ENCODE assay signal across 19 cellular contexts in the genomic region with DNA sequence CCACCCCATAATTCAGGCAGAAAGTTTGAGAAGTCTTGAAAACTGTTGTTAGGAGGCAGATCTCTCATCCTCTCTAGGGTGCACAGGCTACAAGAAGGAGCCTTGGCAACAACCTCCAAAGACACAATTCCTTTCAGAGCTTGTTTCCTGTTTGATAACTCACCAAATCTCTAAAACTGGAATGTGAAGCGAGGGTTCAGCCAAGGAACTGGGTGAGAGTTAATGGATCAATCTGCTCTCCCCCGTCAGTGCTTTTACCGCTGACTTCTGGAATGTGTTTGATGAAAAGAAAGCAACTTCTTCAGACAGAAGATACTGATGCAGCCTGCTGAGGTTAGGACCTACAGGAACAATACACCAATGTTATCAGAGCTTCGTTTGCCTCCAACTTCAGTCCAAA.
DNase-seq lines count a peak whose midpoint lies in the region; ATAC-seq, FAIRE-seq and TF ChIP-seq lines count a peak whose summit lies in the region.
"Had no signal": no experiment of that assay in that cellular context is flagged by ENCODE, and none has a peak within 500 bp of the region (broad histone marks: within the 10 kb centered on the region; RNA-seq: fewer than 3 reads in every experiment).

No MANE protein-coding gene starts in this region.

- no peak overlapping the region for H2BK120ac ChIP-seq in mesenchymal stem cell (ENCODE audit: low read depth, low read length)

- no peak for TF ChIP-seq RAD21 in liver (IDR thresholded peaks at IDR 0.05)
- TF ChIP-seq RAD21 in HepG2 (CRISPR knock-in tag; IDR thresholded peaks at IDR 0.05): no peak

- WGBS in liver: 28% methylated on average over 4 of the region's 4 CpGs
- 29% methylated on average over 4 of the region's 4 CpGs for WGBS in HepG2 (ENCODE audit: low lambda C conversion rate)
- WGBS in esophagus squamous epithelium, 2 donors: 4 to 15% methylated on average over 4 of the region's 4 CpGs
- WGBS in mesenchymal stem cell: 17% methylated on average over 4 of the region's 4 CpGs

- H3K79me1 ChIP-seq in mesenchymal stem cell (replicated peaks; ENCODE audit: low read length, poor library complexity, severe bottlenecking): no peaks in the 10 kb centered on the region

- H3K9me3 ChIP-seq in liver (ENCODE audit: control insufficient read depth in 4 of 4, low read length in 3 of 4) (no peaks in the 10 kb centered on the region), HepG2 (ENCODE audit: low read length) (no peaks in the 10 kb centered on the region), esophagus squamous epithelium (no peaks in the 10 kb centered on the region), mesenchymal stem cell (ENCODE audit: control insufficient read depth, low read length) (no peaks in the 10 kb centered on the region)
- H3K9me3 ChIP-seq: A549, uterus had no signal

- no TSS peak for BruUV-seq in HepG2 (replicated peaks; lab: Mats Ljungman, UMichigan)

- no peak overlapping the region for H4K8ac ChIP-seq in mesenchymal stem cell (ENCODE audit: low read length)

- CTCF ChIA-PET in HepG2 (lab: Yijun Ruan, JAX; ENCODE audit: low intra/inter-chr PET ratio, low total read pairs): no interaction called here

- H3K9ac ChIP-seq in liver (ENCODE audit: low read depth in 1 of 2, low read length in 2 of 2) (no peak overlapping the region), HepG2 (ENCODE audit: insufficient read depth, low read depth, low read length) (no peak overlapping the region), mesenchymal stem cell (ENCODE audit: low read length) (peak overlapping the region; percentile 3)

- H3K18ac ChIP-seq in mesenchymal stem cell (ENCODE audit: low read depth in 1 of 2, low read length in 2 of 2): no peak overlapping the region

- FAIRE-seq in HepG2 (lab: Jason Lieb, UNC): no peak

- H4K91ac ChIP-seq in mesenchymal stem cell (ENCODE audit: low read length): no peak overlapping the region

- H3K4me3 ChIP-seq in liver (ENCODE audit: low read depth in 1 of 3, low read length in 3 of 3) (no peak overlapping the region), HepG2 (replicated peaks in 1 of 3; ENCODE audit: insufficient read depth in 1 of 3, low read depth in 2 of 3, low read length in 3 of 3) (no peak overlapping the region), esophagus squamous epithelium (no peak overlapping the region), mesenchymal stem cell (ENCODE audit: insufficient read depth in 1 of 2, low read depth in 1 of 2, low read length in 2 of 2) (peak overlapping the region in 1 of 2 experiments; percentile 52)
- H3K4me3 ChIP-seq: A549, uterus had no signal

- TF ChIP-seq CTCF in liver (IDR thresholded peaks at IDR 0.05; ENCODE audit: low read depth, low read length, missing input control) (no peak), HepG2 (CRISPR knock-in tag; IDR thresholded peaks at IDR 0.05) (no peak), esophagus squamous epithelium (IDR thresholded peaks at IDR 0.05) (no peak), osteocyte (IDR thresholded peaks at IDR 0.05) (no peak)

- H3K36me3 ChIP-seq in liver (ENCODE audit: control insufficient read depth in 4 of 4, insufficient read depth in 3 of 4, low read depth in 1 of 4, low read length in 3 of 4) (no peaks in the 10 kb centered on the region), HepG2 (replicated peaks in 1 of 2; ENCODE audit: control insufficient read depth in 1 of 2, insufficient read depth in 2 of 2, low read length in 2 of 2) (no peaks in the 10 kb centered on the region), esophagus squamous epithelium (no peaks in the 10 kb centered on the region), mesenchymal stem cell (ENCODE audit: control insufficient read depth in 1 of 2, insufficient read depth in 2 of 2, low read depth in 1 of 2, low read length in 2 of 2) (no peaks in the 10 kb centered on the region)
- H3K36me3 ChIP-seq: uterus had no signal

- TF ChIP-seq POLR2A in HepG2 (IDR thresholded peaks at IDR 0.05; ENCODE audit: insufficient read depth in 1 of 2, low read depth in 2 of 2, low read length in 2 of 2) (no peak), esophagus squamous epithelium (IDR thresholded peaks at IDR 0.05) (no peak)

- H3K4ac ChIP-seq in mesenchymal stem cell (ENCODE audit: low read depth in 1 of 2, low read length in 2 of 2): no peak overlapping the region

- intact Hi-C loops in HepG2 (cut with micrococcal nuclease; ENCODE audit: unreplicated experiment): no loop called here
- intact Hi-C loops in esophagus squamous epithelium (cut with DNase I): no loop called here

- H4K20me1 ChIP-seq in HepG2 (ENCODE audit: insufficient read depth, low read length): no peaks in the 10 kb centered on the region

- H3K4me2 ChIP-seq in HepG2 (ENCODE audit: low read depth, low read length): no peak overlapping the region
- no peak overlapping the region for H3K4me2 ChIP-seq in mesenchymal stem cell (ENCODE audit: low read length, poor library complexity, severe bottlenecking)
- H3K4me2 ChIP-seq: A549 had no signal

- POLR2A ChIA-PET in HepG2 (lab: Yijun Ruan, JAX): no interaction called here

- H3K23ac ChIP-seq in mesenchymal stem cell (ENCODE audit: low read length in 2 of 2): no peak overlapping the region

- H3K4me1 ChIP-seq in liver (ENCODE audit: control insufficient read depth in 4 of 4, insufficient read depth in 4 of 4, low read length in 3 of 4): no peaks in the 10 kb centered on the region
- H3K4me1 ChIP-seq in HepG2 (ENCODE audit: insufficient read depth, low read length): no peaks in the 10 kb centered on the region
- H3K4me1 ChIP-seq in esophagus squamous epithelium: peaks cover 4 to 38% (median 7%) of the 10 kb centered on the region in 3 donors
- H3K4me1 ChIP-seq in mesenchymal stem cell (ENCODE audit: control insufficient read depth, insufficient read depth, low read depth, low read length): peaks cover 3% of the 10 kb centered on the region
- H3K4me1 ChIP-seq: A549, uterus had no signal

- no peaks in the 10 kb centered on the region for H3K36me3 Mint-ChIP-seq in osteocyte (ENCODE audit: unreplicated experiment)

- DNase-seq in HepG2 (ENCODE audit: low spot score) (no peak), esophagus squamous epithelium (lab: John Stamatoyannopoulos, UW) (no peak), mesenchymal stem cell (no peak), osteocyte (ENCODE audit: extremely low spot score, unreplicated experiment) (no peak), HUDEP-2 (lab: John Stamatoyannopoulos, UW; ENCODE audit: unreplicated experiment in 76 of 76) (no peak), HuH-7.5 (ENCODE audit: low spot score) (no peak)
- DNase-seq in activated naive CD4-positive, alpha-beta T cell (lab: John Stamatoyannopoulos, UW): no peak
- DNase-seq: amygdala; erythroblast; Karpas-422; kidney glomerular epithelial cell; NCI-H1417 treated with DMSO at 0.1 percent for 48 hours; posterior cingulate gyrus; stimulated activated naive CD8-positive, alpha-beta T cell treated with anti-CD3 and anti-CD28 coated beads, Interleukin-15, amount 100 ng/mL, for 72 hours; uterus had no signal

- no peaks in the 10 kb centered on the region for H3K27me3 Mint-ChIP-seq in osteocyte (ENCODE audit: unreplicated experiment)
- H3K27me3 Mint-ChIP-seq: activated T-helper 17 cell treated with anti-CD3 and anti-CD28 coated beads, Interleukin-2, amount 50 U/mL, for 72 hours; stimulated activated naive CD8-positive, alpha-beta T cell treated with anti-CD3 and anti-CD28 coated beads, Interleukin-15, amount 100 ng/mL, for 72 hours had no signal

- in situ Hi-C loops in HepG2 (cut with HindIII; ENCODE audit: extremely low pct_ligation_motif_present, low pct_unique_long_range_greater_than_20kb): no loop called here

- H2AK5ac ChIP-seq in mesenchymal stem cell (ENCODE audit: low read length, severe bottlenecking): no peak overlapping the region

- peaks cover 29% of the 10 kb centered on the region for H3K4me1 Mint-ChIP-seq in osteocyte (ENCODE audit: unreplicated experiment)
- H3K4me1 Mint-ChIP-seq: activated T-helper 17 cell treated with anti-CD3 and anti-CD28 coated beads, Interleukin-2, amount 50 U/mL, for 72 hours; stimulated activated naive CD8-positive, alpha-beta T cell treated with anti-CD3 and anti-CD28 coated beads, Interleukin-15, amount 100 ng/mL, for 72 hours had no signal

- H3K4me3 Mint-ChIP-seq in osteocyte (ENCODE audit: unreplicated experiment): no peak overlapping the region
- H3K4me3 Mint-ChIP-seq: activated T-helper 17 cell treated with anti-CD3 and anti-CD28 coated beads, Interleukin-2, amount 50 U/mL, for 72 hours; dendritic cell treated with granulocyte-macrophage colony-stimulating factor and Interleukin-4, amounts not matched to agents 40 ng/mL and 50 ng/mL, for 4 days; stimulated activated naive CD8-positive, alpha-beta T cell treated with anti-CD3 and anti-CD28 coated beads, Interleukin-15, amount 100 ng/mL, for 72 hours had no signal

- TF ChIP-seq EP300 in HepG2 (IDR thresholded peaks at IDR 0.05; ENCODE audit: low read depth in 2 of 2, low read length in 2 of 2): no peak
- no peak for TF ChIP-seq EP300 in HepG2 (CRISPR knock-in tag; IDR thresholded peaks at IDR 0.05; ENCODE audit: borderline replicate concordance)

- no peak overlapping the region for H2BK15ac ChIP-seq in mesenchymal stem cell (ENCODE audit: low read depth, poor library complexity, severe bottlenecking)

- H2BK5ac ChIP-seq in mesenchymal stem cell (ENCODE audit: low read depth, low read length, poor library complexity, severe bottlenecking): no peak overlapping the region

- H2AFZ ChIP-seq in HepG2 (ENCODE audit: low read length) (no peak overlapping the region), mesenchymal stem cell (ENCODE audit: low read depth, low read length) (no peak overlapping the region)

- H2BK12ac ChIP-seq in mesenchymal stem cell (ENCODE audit: low read length in 2 of 2): no peak overlapping the region

- H3K14ac ChIP-seq in mesenchymal stem cell (ENCODE audit: low read length in 2 of 2): no peak overlapping the region

- no peak overlapping the region for H3K27ac ChIP-seq in liver (ENCODE audit: low read depth in 1 of 2, low read length in 2 of 2)
- no peak overlapping the region for H3K27ac ChIP-seq in HepG2 (ENCODE audit: extremely low read length, insufficient read depth, low read length)
- peak overlapping the region in 3 of 4 donors; percentile 36 to 61 (median 50) for H3K27ac ChIP-seq in esophagus squamous epithelium
- no peak overlapping the region for H3K27ac ChIP-seq in mesenchymal stem cell (ENCODE audit: low read length, poor library complexity, severe bottlenecking)
- H3K27ac ChIP-seq: A549, uterus had no signal

- no peak for ATAC-seq in HepG2
- ATAC-seq: A549; activated T-helper 17 cell treated with anti-CD3 and anti-CD28 coated beads, Interleukin-2, amount 50 U/mL, for 72 hours; stimulated activated naive CD8-positive, alpha-beta T cell treated with anti-CD3 and anti-CD28 coated beads, Interleukin-15, amount 100 ng/mL, for 72 hours had no signal

- no peaks in the 10 kb centered on the region for H3K79me2 ChIP-seq in HepG2 (ENCODE audit: insufficient read depth, low read length)

- no peak overlapping the region for H3K27ac Mint-ChIP-seq in osteocyte (ENCODE audit: unreplicated experiment)
- H3K27ac Mint-ChIP-seq: activated T-helper 17 cell treated with anti-CD3 and anti-CD28 coated beads, Interleukin-2, amount 50 U/mL, for 72 hours; dendritic cell treated with granulocyte-macrophage colony-stimulating factor and Interleukin-4, amounts not matched to agents 40 ng/mL and 50 ng/mL, for 4 days; stimulated activated naive CD8-positive, alpha-beta T cell treated with anti-CD3 and anti-CD28 coated beads, Interleukin-15, amount 100 ng/mL, for 72 hours had no signal

- H3K27me3 ChIP-seq in liver (ENCODE audit: control insufficient read depth in 4 of 4, insufficient read depth in 4 of 4, low read length in 3 of 4): no peaks in the 10 kb centered on the region
- H3K27me3 ChIP-seq in HepG2 (ENCODE audit: control insufficient read depth in 1 of 2, insufficient read depth in 2 of 2, low read length in 2 of 2): no peaks in the 10 kb centered on the region
- no peaks in the 10 kb centered on the region for H3K27me3 ChIP-seq in esophagus squamous epithelium
- H3K27me3 ChIP-seq in mesenchymal stem cell (ENCODE audit: control insufficient read depth in 1 of 2, insufficient read depth in 1 of 2, low read length in 2 of 2): peaks cover 0 to 3% of the 10 kb centered on the region in 2 experiments
- H3K27me3 ChIP-seq: uterus had no signal

- H3K9me3 Mint-ChIP-seq in osteocyte (ENCODE audit: unreplicated experiment): no peaks in the 10 kb centered on the region
- H3K9me3 Mint-ChIP-seq: dendritic cell treated with granulocyte-macrophage colony-stimulating factor and Interleukin-4, amounts not matched to agents 40 ng/mL and 50 ng/mL, for 4 days had no signal

Comparison
In these comparisons a context has a peak if more than half of its experiments do, and no peak if none do; other contexts are left out.
1. H3K27ac ChIP-seq: peak in esophagus squamous epithelium (3 of 4); none in liver (0 of 2), HepG2 (single experiment) and mesenchymal stem cell (single experiment).